9 cellular contexts compared by ENCODE assay signal in the genomic region with DNA sequence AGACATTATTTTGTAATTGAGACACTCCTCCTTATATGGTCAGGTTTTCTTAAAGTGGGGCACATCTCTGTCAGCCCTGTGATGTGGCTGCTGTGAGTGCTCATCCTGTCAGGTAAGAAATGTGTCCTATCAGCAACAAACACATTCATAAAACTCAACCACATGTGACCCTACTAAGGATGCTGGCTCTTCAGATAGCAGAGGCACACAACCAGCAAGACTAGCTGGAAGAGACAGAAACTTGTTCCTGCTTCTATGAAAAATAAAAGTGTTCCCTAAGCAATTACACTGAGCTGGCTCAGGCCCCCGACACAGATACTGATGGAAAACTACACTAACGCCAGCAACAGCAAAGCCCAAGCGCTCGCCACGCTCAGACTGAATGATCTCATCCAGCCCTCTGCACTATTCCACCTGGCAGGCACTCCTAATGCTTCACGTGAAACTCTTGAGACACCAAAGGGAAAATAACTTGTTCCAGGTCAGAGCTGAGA. TPM values are rescaled to one million over a fixed set of nuclear protein-coding genes. Genes with fewer than 3 reads are reported as not detected.
DNase-seq lines count a peak whose midpoint lies in the region; ATAC-seq and TF ChIP-seq lines count a peak whose summit lies in the region.
"Had no signal": no experiment of that assay in that cellular context is flagged by ENCODE, and none has a peak within 500 bp of the region (broad histone marks: within the 10 kb centered on the region; RNA-seq: fewer than 3 reads in every experiment).

No MANE protein-coding gene starts in this region.

- no peak overlapping the region for H3K4me3 ChIP-seq in colonic mucosa

- DNase-seq in DMS79 treated with DMSO at 0.1 percent for 48 hours (lab: John Stamatoyannopoulos, UW), result peak; percentile 47
- DNase-seq in T-helper 9 cell, result peak; percentile 50
- no peak for DNase-seq in colonic mucosa
- DNase-seq in occipital lobe (lab: John Stamatoyannopoulos, UW), result peak; percentile 35
- DNase-seq in NK-92 (lab: John Stamatoyannopoulos, UW; ENCODE audit: unreplicated experiment), result no peak
- DNase-seq: NCI-H526 treated with DMSO at 0.1 percent for 48 hours had no signal

- peak overlapping the region; percentile 3 for H3K27ac ChIP-seq in colonic mucosa

- no peaks in the 10 kb centered on the region for H3K9me3 ChIP-seq in colonic mucosa

- intact Hi-C loops in colonic mucosa (cut with DNase I), result no loop called here

- no peaks in the 10 kb centered on the region for H3K36me3 ChIP-seq in colonic mucosa

- H3K4me1 ChIP-seq in colonic mucosa, result no peaks in the 10 kb centered on the region

- TF ChIP-seq CTCF in colonic mucosa (IDR thresholded peaks at IDR 0.05), result no peak

- no peak overlapping the region for H3K9ac ChIP-seq in colonic mucosa (ENCODE audit: low read depth in 2 of 2, low read length in 2 of 2)

- no peaks in the 10 kb centered on the region for H3K27me3 ChIP-seq in colonic mucosa

- no peak for ATAC-seq in GM18511 (IDR thresholded peaks at IDR 0.05; ENCODE audit: unreplicated experiment)
- ATAC-seq in GM19463 (IDR thresholded peaks at IDR 0.05; ENCODE audit: unreplicated experiment), result no peak
- ATAC-seq in GM18520 (IDR thresholded peaks at IDR 0.05; ENCODE audit: unreplicated experiment), result no peak

RNA-seq across cellular contexts. Expression of a gene that starts 49.8 kb away (rescaled TPM):
- total RNA-seq in colonic mucosa (1 to 10 TPM; 2.2 to 2.9 TPM), occipital lobe (1.7 TPM)

Comparison
In these comparisons a context has a peak if more than half of its experiments do, and no peak if none do; other contexts are left out.
1. DNase-seq: peak in DMS79 treated with DMSO at 0.1 percent for 48 hours (single experiment), T-helper 9 cell (single experiment) and occipital lobe (single experiment); none in colonic mucosa (single experiment) and NK-92 (single experiment).